ENCODE assay signal across 26 cellular contexts in genomic region chr4:168891086-168891485, GRCh38.
"Had no signal": no experiment of that assay in that cellular context is flagged by ENCODE, and none has a peak within 500 bp of the region (broad histone marks: within the 10 kb centered on the region; RNA-seq: fewer than 3 reads in every experiment).

No MANE protein-coding gene starts in this region.

- H3K79me2 ChIP-seq: parathyroid adenoma had no signal

- H2AFZ ChIP-seq: parathyroid adenoma had no signal

- H3K9me3 Mint-ChIP-seq: activated CD4-positive, alpha-beta memory T cell treated with anti-CD3 and anti-CD28 coated beads for 36 hours; activated CD4-positive, alpha-beta T cell treated with anti-CD3 and anti-CD28 coated beads, Interleukin-2, amount 10 ng/mL, durations not matched to agents 24 days and 14 days; activated naive CD4-positive, alpha-beta T cell treated with anti-CD3 and anti-CD28 coated beads, Interleukin-2, amount 50 U/mL, for 24 hours; activated naive CD8-positive, alpha-beta T cell treated with anti-CD3 and anti-CD28 coated beads, Interleukin-2, amount 50 U/mL, for 24 hours; activated T-cell treated with anti-CD3 and anti-CD28 coated beads, Interleukin-2, amount 50 U/mL, for 4 hours; activated T-helper 17 cell treated with anti-CD3 and anti-CD28 coated beads, Interleukin-2, amount 50 U/mL, for 72 hours; naive B cell had no signal

- H3K36me3 Mint-ChIP-seq: activated CD4-positive, alpha-beta memory T cell treated with anti-CD3 and anti-CD28 coated beads for 36 hours had no signal

- H3K4me3 ChIP-seq: colonic mucosa, dorsolateral prefrontal cortex, heart right ventricle, lower lobe of right lung, mucosa of descending colon, right atrium auricular region, upper lobe of left lung had no signal

- H3K4me1 ChIP-seq: colonic mucosa, lower lobe of right lung, upper lobe of left lung had no signal

- H3K9ac ChIP-seq: parathyroid adenoma had no signal

- H3K27ac Mint-ChIP-seq: activated CD4-positive, alpha-beta memory T cell treated with anti-CD3 and anti-CD28 coated beads for 36 hours; activated naive CD4-positive, alpha-beta T cell treated with anti-CD3 and anti-CD28 coated beads, Interleukin-2, amount 50 U/mL, for 24 hours; activated naive CD8-positive, alpha-beta T cell treated with anti-CD3 and anti-CD28 coated beads, Interleukin-2, amount 50 U/mL, for 24 hours; activated T-helper 17 cell treated with anti-CD3 and anti-CD28 coated beads, Interleukin-2, amount 50 U/mL, for 72 hours; naive B cell; T-helper 17 cell had no signal

- H3K36me3 ChIP-seq: colonic mucosa had no signal

- H3K27me3 Mint-ChIP-seq: activated CD4-positive, alpha-beta memory T cell treated with anti-CD3 and anti-CD28 coated beads for 36 hours; activated CD4-positive, alpha-beta T cell treated with anti-CD3 and anti-CD28 coated beads, Interleukin-2, amount 10 ng/mL, durations not matched to agents 24 days and 14 days; activated naive CD4-positive, alpha-beta T cell treated with anti-CD3 and anti-CD28 coated beads, Interleukin-2, amount 50 U/mL, for 24 hours; activated naive CD8-positive, alpha-beta T cell treated with anti-CD3 and anti-CD28 coated beads, Interleukin-2, amount 50 U/mL, for 24 hours; activated T-helper 17 cell treated with anti-CD3 and anti-CD28 coated beads, Interleukin-2, amount 50 U/mL, for 72 hours; naive B cell; T-helper 17 cell had no signal

- H3K4me3 Mint-ChIP-seq: activated CD4-positive, alpha-beta memory T cell treated with anti-CD3 and anti-CD28 coated beads for 36 hours; activated CD4-positive, alpha-beta T cell treated with anti-CD3 and anti-CD28 coated beads, Interleukin-2, amount 10 ng/mL, durations not matched to agents 24 days and 14 days; activated naive CD4-positive, alpha-beta T cell treated with anti-CD3 and anti-CD28 coated beads, Interleukin-2, amount 50 U/mL, for 24 hours; activated naive CD8-positive, alpha-beta T cell treated with anti-CD3 and anti-CD28 coated beads, Interleukin-2, amount 50 U/mL, for 24 hours; activated T-cell treated with anti-CD3 and anti-CD28 coated beads, Interleukin-2, amount 50 U/mL, for 4 hours; activated T-helper 17 cell treated with anti-CD3 and anti-CD28 coated beads, Interleukin-2, amount 50 U/mL, for 72 hours; naive B cell; T-helper 17 cell had no signal

- H3K27me3 ChIP-seq: colonic mucosa, dorsolateral prefrontal cortex, heart right ventricle, right atrium auricular region, upper lobe of left lung had no signal

- H3K27ac ChIP-seq: colonic mucosa, dorsolateral prefrontal cortex, lower lobe of right lung, parathyroid adenoma, upper lobe of left lung, WERI-Rb-1 had no signal

- DNase-seq: activated CD4-positive, alpha-beta memory T cell treated with anti-CD3 and anti-CD28 coated beads for 36 hours; activated CD4-positive, alpha-beta T cell treated with anti-CD3 and anti-CD28 coated beads, Interleukin-2, amount 10 ng/mL, durations not matched to agents 24 days and 14 days; activated CD4-positive, CD25-positive, alpha-beta regulatory T cell treated with anti-CD3 and anti-CD28 coated beads, Interleukin-2, amount 50 U/mL, for 72 hours; activated gamma-delta T cell treated with Interleukin-2 at 50 U/mL for 16 hours; activated naive CD8-positive, alpha-beta T cell treated with anti-CD3 and anti-CD28 coated beads, Interleukin-2, amount 50 U/mL, for 24 hours; activated T-cell treated with anti-CD3 and anti-CD28 coated beads, Interleukin-2, amount 50 U/mL, for 4 hours; amygdala; colonic mucosa; dorsolateral prefrontal cortex; effector memory CD4-positive, alpha-beta T cell; heart right ventricle; kidney glomerular epithelial cell; lower lobe of right lung; mesenchymal stem cell; mucosa of descending colon; naive B cell; stimulated activated CD4-positive, alpha-beta T cell treated with anti-CD3 and anti-CD28 coated beads, Interleukin-2, amount 100 ng/mL, for 48 hours; stimulated activated naive CD4-positive, alpha-beta T cell treated with Interleukin-2 at 50 U/mL for 16 hours; T-helper 17 cell; T1000; upper lobe of left lung; WERI-Rb-1 had no signal

- H3K4me1 Mint-ChIP-seq: activated naive CD4-positive, alpha-beta T cell treated with anti-CD3 and anti-CD28 coated beads, Interleukin-2, amount 50 U/mL, for 24 hours; activated naive CD8-positive, alpha-beta T cell treated with anti-CD3 and anti-CD28 coated beads, Interleukin-2, amount 50 U/mL, for 24 hours; activated T-helper 17 cell treated with anti-CD3 and anti-CD28 coated beads, Interleukin-2, amount 50 U/mL, for 72 hours; naive B cell; T-helper 17 cell had no signal

- H3K9me3 ChIP-seq: colonic mucosa, heart right ventricle, lower lobe of right lung, mucosa of descending colon, right atrium auricular region, upper lobe of left lung had no signal
